ENCODE assay signal across 9 cellular contexts in genomic region chr1:183039985-183040447, GRCh38. TPM values are rescaled to one million over a fixed set of nuclear protein-coding genes. Genes with fewer than 3 reads are reported as not detected.
A peak's percentile ranks its signal among the peaks of the same experiment; 100 is the strongest.
DNase-seq lines count a peak whose midpoint lies in the region; ATAC-seq and TF ChIP-seq lines count a peak whose summit lies in the region.
"Had no signal": no experiment of that assay in that cellular context is flagged by ENCODE, and none has a peak within 500 bp of the region (broad histone marks: within the 10 kb centered on the region; RNA-seq: fewer than 3 reads in every experiment).

No MANE protein-coding gene starts in this region.

- peaks cover 5% of the 10 kb centered on the region for H4K20me1 ChIP-seq in hepatocyte (ENCODE audit: insufficient read depth, poor library complexity, severe bottlenecking)

- no peak overlapping the region for H2AFZ ChIP-seq in ACC112 (ENCODE audit: low read length, unreplicated experiment)
- H2AFZ ChIP-seq in hepatocyte: no peak overlapping the region

- 39% methylated on average over 3 of the region's 3 CpGs for WGBS in hepatocyte (ENCODE audit: low lambda C conversion rate, missing lambda C conversion rate)

- H3K4me1 ChIP-seq in ACC112 (ENCODE audit: control insufficient read depth, insufficient read depth, low read length, unreplicated experiment): peaks cover 71% of the 10 kb centered on the region
- H3K4me1 ChIP-seq in hepatocyte (ENCODE audit: insufficient read depth): peaks cover 43% of the 10 kb centered on the region

- DNase-seq in hepatocyte (ENCODE audit: low spot score) (no peak), NCI-H524 treated with DMSO at 0.1 percent for 48 hours (lab: John Stamatoyannopoulos, UW) (no peak)
- no peak for DNase-seq in stimulated activated naive CD4-positive, alpha-beta T cell (lab: John Stamatoyannopoulos, UW)
- DNase-seq: left cardiac atrium had no signal

- no peaks in the 10 kb centered on the region for H3K27me3 ChIP-seq in ACC112 (ENCODE audit: insufficient read depth, low read length)
- H3K27me3 ChIP-seq in hepatocyte: no peaks in the 10 kb centered on the region

- peak overlapping the region; percentile 81 for H3K27ac ChIP-seq in ACC112 (ENCODE audit: low read depth, low read length)
- H3K27ac ChIP-seq in hepatocyte: peak overlapping the region; percentile 63

- H3K36me3 ChIP-seq in ACC112 (ENCODE audit: insufficient read depth, low read length) (no peaks in the 10 kb centered on the region), hepatocyte (replicated peaks; ENCODE audit: insufficient read depth, low read depth) (no peaks in the 10 kb centered on the region)

- H3K79me2 ChIP-seq in ACC112 (ENCODE audit: control insufficient read depth, insufficient read depth, low read length, unreplicated experiment) (peaks cover 98% of the 10 kb centered on the region), hepatocyte (peaks cover 95% of the 10 kb centered on the region)

- peak overlapping the region; percentile 34 for H3K4me2 ChIP-seq in hepatocyte

- H3K4me3 ChIP-seq in ACC112 (ENCODE audit: low read depth, low read length): peak overlapping the region; percentile 26
- H3K4me3 ChIP-seq in hepatocyte: no peak overlapping the region

- no peaks in the 10 kb centered on the region for H3K9me2 ChIP-seq in hepatocyte (replicated peaks; ENCODE audit: insufficient read depth)

- no peaks in the 10 kb centered on the region for H3K9me3 ChIP-seq in hepatocyte (ENCODE audit: low read depth)

- peak; percentile 49 for ATAC-seq in HG02973 (IDR thresholded peaks at IDR 0.05; ENCODE audit: unreplicated experiment)
- peak; percentile 62 for ATAC-seq in SK-N-SH treated with all-trans-retinoic acid at 6 μM for 48 hours
- no peak for ATAC-seq in HG03039 (IDR thresholded peaks at IDR 0.05; ENCODE audit: unreplicated experiment)
- no peak for ATAC-seq in HG02970 (IDR thresholded peaks at IDR 0.05; ENCODE audit: low FRiP score, unreplicated experiment)

- TF ChIP-seq CTCF in hepatocyte (IDR thresholded peaks at IDR 0.05; ENCODE audit: poor library complexity): no peak

TF ChIP-seq in SK-N-SH treated with all-trans-retinoic acid at 6 μM for 48 hours, 23 proteins besides CTCF, POLR2A, EP300 and RAD21:
- TF ChIP-seq CREB5 (CRISPR knock-in tag; IDR thresholded peaks at IDR 0.05; ENCODE audit: low read depth) (no peak), TCF4 (CRISPR knock-in tag; IDR thresholded peaks at IDR 0.05; ENCODE audit: borderline replicate concordance) (no peak), ZNF565 (CRISPR knock-in tag; conservative IDR thresholded peaks at IDR 0.05; ENCODE audit: low read depth) (no peak)
- TF ChIP-seq, protein P1, sequence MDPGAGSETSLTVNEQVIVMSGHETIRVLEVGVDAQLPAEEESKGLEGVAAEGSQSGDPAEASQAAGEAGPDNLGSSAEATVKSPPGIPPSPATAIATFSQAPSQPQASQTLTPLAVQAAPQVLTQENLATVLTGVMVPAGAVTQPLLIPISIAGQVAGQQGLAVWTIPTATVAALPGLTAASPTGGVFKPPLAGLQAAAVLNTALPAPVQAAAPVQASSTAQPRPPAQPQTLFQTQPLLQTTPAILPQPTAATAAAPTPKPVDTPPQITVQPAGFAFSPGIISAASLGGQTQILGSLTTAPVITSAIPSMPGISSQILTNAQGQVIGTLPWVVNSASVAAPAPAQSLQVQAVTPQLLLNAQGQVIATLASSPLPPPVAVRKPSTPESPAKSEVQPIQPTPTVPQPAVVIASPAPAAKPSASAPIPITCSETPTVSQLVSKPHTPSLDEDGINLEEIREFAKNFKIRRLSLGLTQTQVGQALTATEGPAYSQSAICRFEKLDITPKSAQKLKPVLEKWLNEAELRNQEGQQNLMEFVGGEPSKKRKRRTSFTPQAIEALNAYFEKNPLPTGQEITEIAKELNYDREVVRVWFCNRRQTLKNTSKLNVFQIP (CRISPR knock-in tag; IDR thresholded peaks at IDR 0.05; ENCODE audit: borderline replicate concordance, low read depth): no peak

RNA-seq across cellular contexts. Expression of gene LAMC1, which starts 16.8 kb away (rescaled TPM):
- total RNA-seq in hepatocyte: 178 and 185 TPM in 2 replicates
- 78.4 and 86.3 TPM in 2 replicates for polyA plus RNA-seq in hepatocyte

Comparison
In these comparisons a context has a peak if more than half of its experiments do, and no peak if none do; other contexts are left out.
1. ATAC-seq: peak in HG02973 (single experiment) and SK-N-SH treated with all-trans-retinoic acid at 6 μM for 48 hours (single experiment); none in HG03039 (single experiment) and HG02970 (single experiment).